9 cellular contexts compared by ENCODE assay signal in the genomic region with DNA sequence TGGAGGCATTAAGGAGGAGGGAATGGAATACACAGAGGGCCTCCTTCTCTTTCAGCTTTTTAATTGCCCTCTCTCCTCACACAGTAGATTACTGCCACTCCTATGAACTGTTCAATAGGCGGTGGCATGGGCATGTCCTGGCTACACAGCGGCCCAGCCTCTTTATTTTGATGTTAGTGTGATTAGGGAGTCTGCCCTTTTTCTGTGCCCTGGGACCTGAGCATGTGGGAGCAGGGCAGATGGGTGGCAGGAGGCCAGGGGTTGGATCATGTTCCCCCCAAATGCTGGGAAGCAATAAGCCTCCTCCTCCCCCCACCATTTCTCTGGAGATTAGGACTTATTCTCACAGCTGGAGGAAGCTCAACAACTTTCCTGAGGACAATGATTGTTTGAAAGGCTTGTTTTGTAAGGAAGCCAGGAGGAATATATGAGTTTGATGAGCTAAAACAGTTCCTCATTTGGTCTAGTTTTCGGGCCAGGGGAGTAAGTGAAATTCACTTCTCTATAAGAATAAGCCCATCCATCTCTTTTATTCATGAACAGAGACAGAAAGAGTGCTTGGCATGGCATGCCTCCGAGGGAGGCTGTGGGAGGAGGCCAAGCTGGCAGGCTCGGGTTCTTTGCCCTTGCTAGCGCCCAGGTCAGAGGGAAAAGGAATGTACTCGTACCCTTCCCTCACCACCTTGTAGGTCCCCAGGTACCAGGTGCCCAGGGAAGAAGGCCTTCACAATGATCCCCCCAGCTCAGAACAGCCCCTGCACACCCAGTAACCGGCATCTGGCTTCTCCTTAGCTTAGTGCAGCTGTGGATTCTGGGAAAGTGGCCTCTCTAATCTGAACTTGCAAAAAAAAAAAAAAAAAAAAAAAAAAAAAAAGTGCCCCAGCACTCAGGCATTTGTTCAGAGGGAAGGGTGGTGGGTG. TPM values are rescaled to one million over a fixed set of nuclear protein-coding genes. Genes with fewer than 3 reads are reported as not detected.
A peak's percentile ranks its signal among the peaks of the same experiment; 100 is the strongest.
DNase-seq lines count a peak whose midpoint lies in the region; ATAC-seq and TF ChIP-seq lines count a peak whose summit lies in the region.
"Had no signal": no experiment of that assay in that cellular context is flagged by ENCODE, and none has a peak within 500 bp of the region (broad histone marks: within the 10 kb centered on the region; RNA-seq: fewer than 3 reads in every experiment).

No MANE protein-coding gene starts in this region.

- no peak for ATAC-seq in right cardiac atrium
- peak in 1 of 2 donors; percentile 9 for ATAC-seq in naive B cell (ENCODE audit: low read depth in 2 of 2)
- ATAC-seq in upper lobe of left lung (ENCODE audit: low FRiP score in 2 of 2): no peak
- no peak for ATAC-seq in GM19467 (IDR thresholded peaks at IDR 0.05; ENCODE audit: unreplicated experiment)
- ATAC-seq: GM12878 had no signal

- intact Hi-C loops in right cardiac atrium (cut with DNase I): no loop called here

- peak overlapping the region in 6 of 8 donors; percentile 41 to 89 (median 80) for H3K4me3 Mint-ChIP-seq in naive B cell

- DNase-seq in right cardiac atrium: no peak
- no peak for DNase-seq in right atrium auricular region (ENCODE audit: low spot score)
- no peak for DNase-seq in coronary artery (ENCODE audit: low spot score)
- no peak for DNase-seq in naive B cell
- DNase-seq in upper lobe of left lung: no peak
- no peak for DNase-seq in activated T-cell treated with anti-CD3 and anti-CD28 coated beads, Interleukin-2, amount 50 U/mL, for 48 hours
- DNase-seq in HuH-7.5 (ENCODE audit: low spot score): no peak

- H3K27me3 ChIP-seq in right cardiac atrium (ENCODE audit: control insufficient read depth, insufficient read depth) (no peaks in the 10 kb centered on the region), right atrium auricular region (no peaks in the 10 kb centered on the region), upper lobe of left lung (no peaks in the 10 kb centered on the region)

- WGBS in right cardiac atrium: 83% methylated on average over 8 of the region's 8 CpGs
- WGBS in upper lobe of left lung, 2 donors: 88 to 94% methylated on average over 8 of the region's 8 CpGs

- H3K27ac ChIP-seq in right cardiac atrium (ENCODE audit: low read length) (peak overlapping the region; percentile 38), right atrium auricular region (no peak overlapping the region), coronary artery (no peak overlapping the region), upper lobe of left lung (peak overlapping the region; percentile 76 to 87 (median 80))

- H3K9me3 ChIP-seq in right cardiac atrium (ENCODE audit: control insufficient read depth, low read length): no peaks in the 10 kb centered on the region
- no peaks in the 10 kb centered on the region for H3K9me3 ChIP-seq in right atrium auricular region
- no peaks in the 10 kb centered on the region for H3K9me3 ChIP-seq in upper lobe of left lung

- peaks cover 46 to 80% (median 79%) of the 10 kb centered on the region in 3 donors for H3K27me3 Mint-ChIP-seq in naive B cell

- no peak for TF ChIP-seq POLR2A in upper lobe of left lung (IDR thresholded peaks at IDR 0.05)

- H3K4me3 ChIP-seq in right cardiac atrium (ENCODE audit: low read length) (peak overlapping the region; percentile 57), right atrium auricular region (peak overlapping the region in 1 of 2 donors; percentile 52), coronary artery (peak overlapping the region; percentile 82), upper lobe of left lung (peak overlapping the region in 2 of 4 donors; percentile 51 to 55)
- H3K4me3 ChIP-seq: GM12878 had no signal

- no peaks in the 10 kb centered on the region for H3K36me3 Mint-ChIP-seq in naive B cell

- no peaks in the 10 kb centered on the region for H3K4me1 Mint-ChIP-seq in naive B cell

- peaks cover 0 to 11% (median 2%) of the 10 kb centered on the region in 7 donors for H3K9me3 Mint-ChIP-seq in naive B cell

- no peak for TF ChIP-seq EP300 in upper lobe of left lung (IDR thresholded peaks at IDR 0.05)

- H3K27ac Mint-ChIP-seq in naive B cell: no peak overlapping the region

- TF ChIP-seq CTCF in right atrium auricular region (IDR thresholded peaks at IDR 0.05): no peak
- no peak for TF ChIP-seq CTCF in coronary artery (IDR thresholded peaks at IDR 0.05)
- no peak for TF ChIP-seq CTCF in upper lobe of left lung (IDR thresholded peaks at IDR 0.05)

- no peaks in the 10 kb centered on the region for H3K36me3 ChIP-seq in right atrium auricular region
- H3K36me3 ChIP-seq in upper lobe of left lung: no peaks in the 10 kb centered on the region

- peaks cover 2% of the 10 kb centered on the region for H3K4me1 ChIP-seq in right cardiac atrium (ENCODE audit: control insufficient read depth, insufficient read depth, low read length)
- H3K4me1 ChIP-seq in right atrium auricular region: peaks cover 0 to 9% of the 10 kb centered on the region in 2 donors
- H3K4me1 ChIP-seq in upper lobe of left lung: peaks cover 0 to 16% (median 10%) of the 10 kb centered on the region in 4 donors

RNA-seq across cellular contexts. Expression of a gene that starts 1.0 kb away (rescaled TPM):
- total RNA-seq in right cardiac atrium: not detected
- polyA plus RNA-seq in right cardiac atrium: not detected
- not detected for total RNA-seq in right atrium auricular region
- not detected for polyA plus RNA-seq in naive B cell (ENCODE audit: low read depth in 6 of 6)
- not detected for total RNA-seq in upper lobe of left lung
- total RNA-seq: GM12878 had no signal
- polyA plus RNA-seq: GM12878 had no signal

RNA-seq across cellular contexts. Expression of a gene that starts 15.8 kb away (rescaled TPM):
- total RNA-seq in right cardiac atrium (1 to 10 TPM in 1 of 4 donors, under 1 TPM in 3; 0.26 to 1.9 (median 0.38) TPM), right atrium auricular region (under 1 TPM in 1 of 2 donors, not detected in 1; 0.83 TPM), upper lobe of left lung (under 1 TPM in 1 of 6 donors, not detected in 5; 0.14 TPM)
- polyA plus RNA-seq in right cardiac atrium (0.43 TPM), naive B cell (ENCODE audit: low read depth in 6 of 6) (not detected)
- total RNA-seq: GM12878 had no signal

RNA-seq across cellular contexts. Expression of a gene that starts 22.4 kb away (rescaled TPM):
- total RNA-seq in right cardiac atrium: 10 to 100 TPM; 11.7 to 17.4 (median 15.0) TPM
- polyA plus RNA-seq in right cardiac atrium: 16.8 TPM
- total RNA-seq in right atrium auricular region: 10 to 100 TPM; 16.2 to 21.6 TPM
- polyA plus RNA-seq in naive B cell (ENCODE audit: low read depth in 6 of 6): not detected
- total RNA-seq in upper lobe of left lung: 100 to 1,000 TPM in 2 of 6 donors, 10 to 100 TPM in 4; 17.3 to 111 (median 50.2) TPM
- total RNA-seq: GM12878 had no signal
- polyA plus RNA-seq: GM12878 had no signal

RNA-seq across cellular contexts. Expression of a gene that starts 33.9 kb away (rescaled TPM):
- total RNA-seq in right cardiac atrium (under 1 TPM; 0.17 to 0.47 (median 0.33) TPM), right atrium auricular region (under 1 TPM in 1 of 2 donors, not detected in 1; 0.24 TPM), upper lobe of left lung (1 to 10 TPM in 4 of 6 donors, under 1 TPM in 2; 0.89 to 3.1 (median 1.2) TPM)
- polyA plus RNA-seq in right cardiac atrium (0.09 TPM), naive B cell (ENCODE audit: low read depth in 6 of 6) (1 to 10 TPM in 1 of 6 donors, under 1 TPM in 4, not detected in 1; 0.33 to 1.5 (median 0.72) TPM)

RNA-seq across cellular contexts. Expression of a gene that starts 54.9 kb away (rescaled TPM):
- total RNA-seq in right cardiac atrium: 10 to 100 TPM in 2 of 4 donors, 1 to 10 TPM in 2; 9.8 to 11.0 (median 10.2) TPM
- 15.4 TPM for polyA plus RNA-seq in right cardiac atrium
- 10 to 100 TPM in 1 of 2 donors, 1 to 10 TPM in 1; 6.4 to 10.1 TPM for total RNA-seq in right atrium auricular region
- polyA plus RNA-seq in naive B cell (ENCODE audit: low read depth in 6 of 6): 1 to 10 TPM in 1 of 6 donors, under 1 TPM in 3, not detected in 2; 0.21 to 2.0 (median 0.69) TPM
- 10 to 100 TPM in 2 of 6 donors, 1 to 10 TPM in 4; 6.4 to 40.9 (median 7.5) TPM for total RNA-seq in upper lobe of left lung

Comparison
In these comparisons a context has a peak if more than half of its experiments do, and no peak if none do; other contexts are left out.
1. H3K27ac ChIP-seq: peak in right cardiac atrium (single experiment) and upper lobe of left lung (4 of 4); none in right atrium auricular region (0 of 2) and coronary artery (0 of 2).